In the genomic region with DNA sequence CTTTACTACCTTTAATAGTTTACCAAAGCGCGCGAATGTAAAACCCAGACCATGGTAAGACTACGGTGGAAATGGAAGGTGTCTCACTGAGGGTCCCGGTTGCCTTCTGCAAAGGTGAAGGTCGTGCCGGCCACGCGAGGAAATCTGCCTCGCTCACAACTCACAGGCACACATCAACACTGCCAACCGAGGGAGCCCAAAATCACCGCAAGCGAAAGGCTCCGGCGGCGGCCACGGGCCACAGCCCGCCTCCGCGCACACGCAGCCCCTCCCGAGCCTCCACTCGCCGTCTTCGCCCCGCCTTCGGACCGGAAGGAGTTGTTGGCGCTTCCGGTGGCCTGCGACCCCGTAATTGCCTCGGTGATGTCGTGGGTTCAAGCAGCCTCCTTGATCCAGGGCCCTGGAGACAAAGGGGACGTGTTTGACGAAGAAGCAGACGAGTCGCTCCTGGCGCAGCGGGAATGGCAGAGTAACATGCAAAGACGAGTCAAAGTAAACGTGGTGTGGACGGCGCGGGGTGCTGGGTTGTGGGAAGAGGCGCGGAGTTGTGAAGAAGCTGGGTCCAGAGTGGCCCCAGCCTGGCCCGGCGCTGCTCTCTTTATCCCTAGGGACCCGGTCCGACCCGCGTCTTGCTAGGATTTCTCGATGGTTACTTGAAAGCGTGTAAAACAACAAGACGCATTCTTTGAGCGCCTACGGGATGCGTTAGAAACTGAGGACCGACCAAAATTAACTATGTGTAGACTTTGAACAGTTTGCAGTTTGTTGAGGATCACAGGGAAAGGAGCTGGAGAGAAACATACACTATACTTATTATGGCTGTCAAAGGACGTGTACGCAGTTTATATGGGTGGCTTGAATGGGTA, we compare ENCODE assay signal across 8 cellular contexts. TPM values are rescaled to one million over a fixed set of nuclear protein-coding genes. Genes with fewer than 3 reads are reported as not detected.
DNase-seq lines count a peak whose midpoint lies in the region; ATAC-seq and TF ChIP-seq lines count a peak whose summit lies in the region.

A gene with protein sequence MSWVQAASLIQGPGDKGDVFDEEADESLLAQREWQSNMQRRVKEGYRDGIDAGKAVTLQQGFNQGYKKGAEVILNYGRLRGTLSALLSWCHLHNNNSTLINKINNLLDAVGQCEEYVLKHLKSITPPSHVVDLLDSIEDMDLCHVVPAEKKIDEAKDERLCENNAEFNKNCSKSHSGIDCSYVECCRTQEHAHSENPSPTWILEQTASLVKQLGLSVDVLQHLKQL (plus strand): TSS at position 349 of the 866 bp plus-strand sequence. CDS start 15 bp downstream, at position 364.

- H3K4me3 Mint-ChIP-seq in activated T-helper 17 cell treated with anti-CD3 and anti-CD28 coated beads, Interleukin-2, amount 50 U/mL, for 72 hours, result peak within 1 kb of the TSS; percentile 90
- peak within 1 kb of the TSS; percentile 98 to 100 (median 99) for H3K4me3 Mint-ChIP-seq in naive thymus-derived CD8-positive, alpha-beta T cell

- ATAC-seq in activated T-helper 17 cell treated with anti-CD3 and anti-CD28 coated beads, Interleukin-2, amount 50 U/mL, for 72 hours (replicated peaks), result peak; percentile 97
- ATAC-seq in naive thymus-derived CD8-positive, alpha-beta T cell, result peak; percentile 91 to 97

- peaks cover 21% of the 10 kb centered on the region for H3K36me3 Mint-ChIP-seq in activated T-helper 17 cell treated with anti-CD3 and anti-CD28 coated beads, Interleukin-2, amount 50 U/mL, for 72 hours (ENCODE audit: low read depth)
- H3K36me3 Mint-ChIP-seq in naive thymus-derived CD8-positive, alpha-beta T cell, result peaks cover 2 to 14% (median 4%) of the 10 kb centered on the region in 3 donors

- H3K27me3 Mint-ChIP-seq in activated T-helper 17 cell treated with anti-CD3 and anti-CD28 coated beads, Interleukin-2, amount 50 U/mL, for 72 hours, result no peaks in the 10 kb centered on the region
- peaks cover 0 to under 1% (median 0%) of the 10 kb centered on the region in 5 donors for H3K27me3 Mint-ChIP-seq in naive thymus-derived CD8-positive, alpha-beta T cell

- POLR2A ChIA-PET in naive thymus-derived CD8-positive, alpha-beta T cell (lab: Charles Lee), result interaction anchor here (0.7 to 1.2 kb wide), 2 partner anchors 57 to 167 kb away, joined by 4 to 7 read pairs; a partner anchor contains a TSS

- H3K9me3 ChIP-seq in DOHH2 (ENCODE audit: control insufficient read depth, insufficient read depth, low read length) (no peaks in the 10 kb centered on the region), GM23248 (ENCODE audit: low read depth) (no peaks in the 10 kb centered on the region), Karpas-422 (ENCODE audit: low read length) (no peaks in the 10 kb centered on the region)

- H3K27me3 ChIP-seq in DOHH2 (ENCODE audit: control insufficient read depth, low read length) (no peaks in the 10 kb centered on the region), GM23248 (replicated peaks; ENCODE audit: insufficient read depth) (no peaks in the 10 kb centered on the region), Karpas-422 (ENCODE audit: low read length) (no peaks in the 10 kb centered on the region)

- H3K4me2 ChIP-seq in DOHH2 (ENCODE audit: low read length) (peak within 1 kb of the TSS; percentile 89), GM23248 (ENCODE audit: unreplicated experiment) (peak within 1 kb of the TSS; percentile 99), Karpas-422 (ENCODE audit: low read depth, low read length, poor library complexity, severe bottlenecking) (peak within 1 kb of the TSS; percentile 87)

- 1% methylated on average over 62 of the region's 62 CpGs for WGBS in GM23248 (ENCODE audit: low coverage in 1 of 2, low lambda C conversion rate in 2 of 2, missing lambda C conversion rate in 2 of 2), 2 experiments

- H3F3A ChIP-seq in DOHH2 (ENCODE audit: control insufficient read depth, insufficient read depth) (no peaks in the 10 kb centered on the region), GM23248 (ENCODE audit: insufficient read depth) (no peaks in the 10 kb centered on the region)

- H3K4me1 ChIP-seq in DOHH2 (ENCODE audit: control insufficient read depth, low read length) (peaks cover 17% of the 10 kb centered on the region), GM23248 (ENCODE audit: insufficient read depth) (peaks cover 13% of the 10 kb centered on the region), Karpas-422 (ENCODE audit: low read length) (peaks cover 16% of the 10 kb centered on the region)

- H3K4me1 Mint-ChIP-seq in activated T-helper 17 cell treated with anti-CD3 and anti-CD28 coated beads, Interleukin-2, amount 50 U/mL, for 72 hours, result peaks cover 4% of the 10 kb centered on the region
- H3K4me1 Mint-ChIP-seq in naive thymus-derived CD8-positive, alpha-beta T cell, result peaks cover 10 to 36% (median 32%) of the 10 kb centered on the region in 4 donors

- H4K20me1 ChIP-seq in DOHH2 (ENCODE audit: control insufficient read depth, insufficient read depth, low read depth, low read length) (no peaks in the 10 kb centered on the region), GM23248 (ENCODE audit: insufficient read depth) (no peaks in the 10 kb centered on the region), Karpas-422 (ENCODE audit: insufficient read depth, low read depth, low read length) (no peaks in the 10 kb centered on the region)

- in situ Hi-C loops in GM23248 (cut with MboI), result no loop called here

- H3K36me3 ChIP-seq in DOHH2 (ENCODE audit: control insufficient read depth, low read length) (peaks cover 22% of the 10 kb centered on the region), GM23248 (ENCODE audit: low read depth) (no peaks in the 10 kb centered on the region), Karpas-422 (ENCODE audit: insufficient read depth, low read length) (peaks cover 5% of the 10 kb centered on the region; the same call in 1 of the 2 replicates)

- DNase-seq in GM23248 (peak; percentile 90), Karpas-422 (peak; percentile 93), RPMI7951 (ENCODE audit: low read depth) (peak; percentile 81), fibroblast of mammary gland (ENCODE audit: low read depth) (peak; percentile 76)
- peak; percentile 67 to 89 (median 78) for DNase-seq in naive thymus-derived CD8-positive, alpha-beta T cell
- peak; percentile 57 to 75 (median 66) for DNase-seq in stimulated activated naive CD4-positive, alpha-beta T cell (lab: John Stamatoyannopoulos, UW)

- H3K27ac Mint-ChIP-seq in activated T-helper 17 cell treated with anti-CD3 and anti-CD28 coated beads, Interleukin-2, amount 50 U/mL, for 72 hours, result peak within 1 kb of the TSS; percentile 88
- peak within 1 kb of the TSS; percentile 97 to 99 (median 98) for H3K27ac Mint-ChIP-seq in naive thymus-derived CD8-positive, alpha-beta T cell

- H3K9ac ChIP-seq in GM23248 (peak within 1 kb of the TSS; percentile 87), Karpas-422 (ENCODE audit: low read length) (peak within 1 kb of the TSS; percentile 92)

- H3K4me3 ChIP-seq in DOHH2 (ENCODE audit: low read length), result peak within 1 kb of the TSS; percentile 86
- peak within 1 kb of the TSS; percentile 96 for H3K4me3 ChIP-seq in GM23248
- peak within 1 kb of the TSS; percentile 96 for H3K4me3 ChIP-seq in Karpas-422 (ENCODE audit: low read length)
- H3K4me3 ChIP-seq in fibroblast of mammary gland (ENCODE audit: control insufficient read depth, low read depth, low read length), result peak within 1 kb of the TSS; percentile 98

- H3K9me3 Mint-ChIP-seq in activated T-helper 17 cell treated with anti-CD3 and anti-CD28 coated beads, Interleukin-2, amount 50 U/mL, for 72 hours, result no peaks in the 10 kb centered on the region
- H3K9me3 Mint-ChIP-seq in naive thymus-derived CD8-positive, alpha-beta T cell, result no peaks in the 10 kb centered on the region

- peak within 1 kb of the TSS; percentile 99 for H2AFZ ChIP-seq in GM23248
- H2AFZ ChIP-seq in Karpas-422 (ENCODE audit: low read length), result peak within 1 kb of the TSS; percentile 96

- TF ChIP-seq CTCF in DOHH2 (IDR thresholded peaks at IDR 0.05; ENCODE audit: low read depth, low read length, poor library complexity, severe bottlenecking), result no peak
- TF ChIP-seq CTCF in fibroblast of mammary gland (conservative IDR thresholded peaks at IDR 0.05; ENCODE audit: control insufficient read depth, insufficient read depth, low read depth, low read length), result no peak

- H3K79me2 ChIP-seq in DOHH2 (ENCODE audit: control insufficient read depth, low read length), result peaks cover 48% of the 10 kb centered on the region
- peaks cover 46% of the 10 kb centered on the region for H3K79me2 ChIP-seq in GM23248 (ENCODE audit: insufficient read depth)
- H3K79me2 ChIP-seq in Karpas-422 (ENCODE audit: low read length), result peaks cover 46% of the 10 kb centered on the region

- no peaks in the 10 kb centered on the region for H3K9me2 ChIP-seq in DOHH2 (replicated peaks; ENCODE audit: control insufficient read depth, low read length)
- H3K9me2 ChIP-seq in GM23248 (ENCODE audit: insufficient read depth), result no peaks in the 10 kb centered on the region
- H3K9me2 ChIP-seq in Karpas-422 (replicated peaks; ENCODE audit: insufficient read depth, low read length), result no peaks in the 10 kb centered on the region

- H3K27ac ChIP-seq in DOHH2 (ENCODE audit: low read depth, low read length) (peak within 1 kb of the TSS; percentile 38), GM23248 (peak within 1 kb of the TSS; percentile 60), Karpas-422 (ENCODE audit: low read length) (peak within 1 kb of the TSS; percentile 50)

RNA-seq across cellular contexts. Expression of the gene that starts here (rescaled TPM):
- total RNA-seq in GM23248 (2014; rRNA removed; shearing (Covaris generic)), result 21.8 and 22.4 TPM in 2 replicates
- 40.5 and 43.5 TPM in 2 replicates for polyA plus RNA-seq in GM23248 (2016; fragmentation: Nextera tagmentation; extraction: Ambion mirVana)
- total RNA-seq in Karpas-422 (2014; rRNA removed; shearing (Covaris generic); ENCODE audit: low replicate concordance), result 20.9 and 25.1 TPM in 2 replicates
- 44.8 and 52.7 TPM in 2 replicates for total RNA-seq in RPMI7951 (2014; rRNA removed; shearing (Covaris generic))
- total RNA-seq in activated T-helper 17 cell treated with anti-CD3 and anti-CD28 coated beads, Interleukin-2, amount 50 U/mL, for 72 hours, result 10 to 100 TPM in 1 of 2 donors, 1 to 10 TPM in 1; 9.2 to 13.9 TPM
- total RNA-seq in naive thymus-derived CD8-positive, alpha-beta T cell, result 10 to 100 TPM; 33.7 to 37.6 TPM
- 10 to 100 TPM; 10.9 to 20.6 (median 17.6) TPM for polyA plus RNA-seq in naive thymus-derived CD8-positive, alpha-beta T cell

Comparison
In these comparisons a context has a peak if more than half of its experiments do, and no peak if none do; other contexts are left out.
1. Peak in every context shown above with its lines: DNase-seq, ATAC-seq, H3K4me3 ChIP-seq and H3K27ac ChIP-seq.